Comparison of ENCODE assay signal across 23 cellular contexts in genomic region chr11:34926831-34927132, GRCh38. TPM values are rescaled to one million over a fixed set of nuclear protein-coding genes. Genes with fewer than 3 reads are reported as not detected.
A peak's percentile ranks its signal among the peaks of the same experiment; 100 is the strongest.
DNase-seq lines count a peak whose midpoint lies in the region; ATAC-seq, FAIRE-seq and TF ChIP-seq lines count a peak whose summit lies in the region.
"Had no signal": no experiment of that assay in that cellular context is flagged by ENCODE, and none has a peak within 500 bp of the region (broad histone marks: within the 10 kb centered on the region; RNA-seq: fewer than 3 reads in every experiment).

No MANE protein-coding gene starts in this region.

- no peak overlapping the region for H3K23ac ChIP-seq in mesenchymal stem cell (ENCODE audit: low read length in 2 of 2)

- H3K27me3 ChIP-seq in astrocyte (ENCODE audit: insufficient read depth, low read length) (no peaks in the 10 kb centered on the region), mesenchymal stem cell (ENCODE audit: control insufficient read depth in 1 of 2, insufficient read depth in 1 of 2, low read length in 2 of 2) (no peaks in the 10 kb centered on the region)
- H3K27me3 ChIP-seq: BLaER1, right atrium auricular region had no signal

- H4K8ac ChIP-seq in mesenchymal stem cell (ENCODE audit: low read length) = no peak overlapping the region

- H3K4me3 ChIP-seq in AG09309 (ENCODE audit: control insufficient read depth, low read depth, low read length) (no peak overlapping the region), astrocyte (ENCODE audit: insufficient read depth, low read depth, low read length) (no peak overlapping the region), mesenchymal stem cell (ENCODE audit: insufficient read depth in 1 of 2, low read depth in 1 of 2, low read length in 2 of 2) (no peak overlapping the region)
- H3K4me3 ChIP-seq: BLaER1, right atrium auricular region had no signal

- H4K20me1 ChIP-seq in astrocyte (ENCODE audit: insufficient read depth, low read length) = peaks cover 32% of the 10 kb centered on the region

- H3K36me3 Mint-ChIP-seq in astrocyte (ENCODE audit: low read depth, unreplicated experiment) = no peaks in the 10 kb centered on the region
- H3K36me3 Mint-ChIP-seq in stimulated activated effector memory CD8-positive, alpha-beta T cell treated with anti-CD3 and anti-CD28 coated beads, Interleukin-12 subunit alpha, Interleukin-12 subunit beta, amount 100 ng/mL, for 72 hours = peaks cover 4% of the 10 kb centered on the region
- H3K36me3 Mint-ChIP-seq: memory B cell had no signal

- no peak overlapping the region for H2BK120ac ChIP-seq in mesenchymal stem cell (ENCODE audit: low read depth, low read length)

- H3K4me2 ChIP-seq in astrocyte (ENCODE audit: low read length) (peak overlapping the region; percentile 34), mesenchymal stem cell (ENCODE audit: low read length, poor library complexity, severe bottlenecking) (no peak overlapping the region)
- H3K4me2 ChIP-seq: BLaER1, KMS-11 had no signal

- H3K79me2 ChIP-seq in astrocyte (ENCODE audit: insufficient read depth, low read length) = peaks cover 87% of the 10 kb centered on the region

- H3K4me1 Mint-ChIP-seq in astrocyte (ENCODE audit: low read depth, unreplicated experiment) = peaks cover 10% of the 10 kb centered on the region
- peaks cover 15% of the 10 kb centered on the region for H3K4me1 Mint-ChIP-seq in stimulated activated effector memory CD8-positive, alpha-beta T cell treated with anti-CD3 and anti-CD28 coated beads, Interleukin-12 subunit alpha, Interleukin-12 subunit beta, amount 100 ng/mL, for 72 hours

- no peak for TF ChIP-seq CTCF in AG09309 (IDR thresholded peaks at IDR 0.05; ENCODE audit: control insufficient read depth, insufficient read depth, low read depth, low read length, missing control alignments)
- TF ChIP-seq CTCF in astrocyte (IDR thresholded peaks at IDR 0.05; ENCODE audit: insufficient read depth, low read depth, low read length) = no peak

- H2AFZ ChIP-seq in astrocyte (ENCODE audit: low read depth, low read length) (no peak overlapping the region), mesenchymal stem cell (ENCODE audit: low read depth, low read length) (no peak overlapping the region)

- H3K9me3 ChIP-seq in astrocyte (ENCODE audit: insufficient read depth, low read depth, low read length) (no peaks in the 10 kb centered on the region), mesenchymal stem cell (ENCODE audit: control insufficient read depth, low read length) (no peaks in the 10 kb centered on the region)
- H3K9me3 ChIP-seq: BLaER1, Caco-2, right atrium auricular region had no signal

- peaks cover 2% of the 10 kb centered on the region for H3K36me3 ChIP-seq in astrocyte (ENCODE audit: insufficient read depth, low read length)
- H3K36me3 ChIP-seq in mesenchymal stem cell (ENCODE audit: control insufficient read depth in 1 of 2, insufficient read depth in 2 of 2, low read depth in 1 of 2, low read length in 2 of 2) = peaks cover 0 to 12% of the 10 kb centered on the region in 2 experiments
- H3K36me3 ChIP-seq: right atrium auricular region had no signal

- no peak overlapping the region for H2AK5ac ChIP-seq in mesenchymal stem cell (ENCODE audit: low read length, severe bottlenecking)

- H3K4me3 Mint-ChIP-seq in astrocyte (ENCODE audit: unreplicated experiment) = no peak overlapping the region
- H3K4me3 Mint-ChIP-seq in stimulated activated effector memory CD8-positive, alpha-beta T cell treated with anti-CD3 and anti-CD28 coated beads, Interleukin-12 subunit alpha, Interleukin-12 subunit beta, amount 100 ng/mL, for 72 hours = no peak overlapping the region
- H3K4me3 Mint-ChIP-seq: activated naive CD4-positive, alpha-beta T cell treated with anti-CD3 and anti-CD28 coated beads for 36 hours; activated T-cell treated with anti-CD3 and anti-CD28 coated beads, Interleukin-2, amount 50 U/mL, for 24 hours; memory B cell; T-cell had no signal

- peak; percentile 18 for DNase-seq in AG09309 (ENCODE audit: low read depth)
- peak; percentile 21 for DNase-seq in LHCN-M2 (ENCODE audit: low read depth)
- DNase-seq in astrocyte (ENCODE audit: low read depth) = peak; percentile 35
- peak; percentile 50 for DNase-seq in mesenchymal stem cell
- no peak for DNase-seq in urothelium cell line (ENCODE audit: low spot score)
- DNase-seq in stimulated activated effector memory CD8-positive, alpha-beta T cell treated with anti-CD3 and anti-CD28 coated beads, Interleukin-12 subunit alpha, Interleukin-12 subunit beta, amount 100 ng/mL, for 72 hours (ENCODE audit: low spot score in 2 of 2) = no peak
- no peak for DNase-seq in GM19240 (ENCODE audit: insufficient read length, low spot score)
- DNase-seq: activated CD8-positive, alpha-beta memory T cell treated with anti-CD3 and anti-CD28 coated beads for 24 hours; activated T-cell treated with anti-CD3 and anti-CD28 coated beads, Interleukin-2, amount 50 U/mL, for 24 hours; aorta; effector CD8-positive, alpha-beta T cell; NCI-H187 treated with DMSO at 0.1 percent for 48 hours; occipital lobe; Right ventricle myocardium superior had no signal

- no peak overlapping the region for H3K4ac ChIP-seq in mesenchymal stem cell (ENCODE audit: low read depth in 1 of 2, low read length in 2 of 2)

- H2BK12ac ChIP-seq in mesenchymal stem cell (ENCODE audit: low read length in 2 of 2) = no peak overlapping the region

- H3K4me1 ChIP-seq in astrocyte (ENCODE audit: insufficient read depth, low read length) (peaks cover 9% of the 10 kb centered on the region), mesenchymal stem cell (ENCODE audit: control insufficient read depth, insufficient read depth, low read depth, low read length) (peaks cover 2% of the 10 kb centered on the region)

- H4K91ac ChIP-seq in mesenchymal stem cell (ENCODE audit: low read length) = no peak overlapping the region

- H3K27ac Mint-ChIP-seq in astrocyte (ENCODE audit: unreplicated experiment) = no peak overlapping the region
- H3K27ac Mint-ChIP-seq in stimulated activated effector memory CD8-positive, alpha-beta T cell treated with anti-CD3 and anti-CD28 coated beads, Interleukin-12 subunit alpha, Interleukin-12 subunit beta, amount 100 ng/mL, for 72 hours = no peak overlapping the region
- H3K27ac Mint-ChIP-seq: activated naive CD4-positive, alpha-beta T cell treated with anti-CD3 and anti-CD28 coated beads for 36 hours; activated T-cell treated with anti-CD3 and anti-CD28 coated beads, Interleukin-2, amount 50 U/mL, for 24 hours; memory B cell; T-cell had no signal

- no peak overlapping the region for H2BK5ac ChIP-seq in mesenchymal stem cell (ENCODE audit: low read depth, low read length, poor library complexity, severe bottlenecking)

- H2BK15ac ChIP-seq in mesenchymal stem cell (ENCODE audit: low read depth, poor library complexity, severe bottlenecking) = no peak overlapping the region

- H3K79me1 ChIP-seq in mesenchymal stem cell (replicated peaks; ENCODE audit: low read length, poor library complexity, severe bottlenecking) = peaks cover 10% of the 10 kb centered on the region

- FAIRE-seq in astrocyte (lab: Jason Lieb, UNC) (no peak), urothelium cell line (lab: Jason Lieb, UNC) (no peak)
- FAIRE-seq: TTC549 had no signal

- no peak for ATAC-seq in stimulated activated effector memory CD8-positive, alpha-beta T cell treated with anti-CD3 and anti-CD28 coated beads, Interleukin-12 subunit alpha, Interleukin-12 subunit beta, amount 100 ng/mL, for 72 hours
- ATAC-seq in GM19455 (IDR thresholded peaks at IDR 0.05; ENCODE audit: unreplicated experiment) = no peak

- no peaks in the 10 kb centered on the region for H3K9me3 Mint-ChIP-seq in astrocyte (ENCODE audit: unreplicated experiment)
- no peaks in the 10 kb centered on the region for H3K9me3 Mint-ChIP-seq in stimulated activated effector memory CD8-positive, alpha-beta T cell treated with anti-CD3 and anti-CD28 coated beads, Interleukin-12 subunit alpha, Interleukin-12 subunit beta, amount 100 ng/mL, for 72 hours
- H3K9me3 Mint-ChIP-seq: activated naive CD4-positive, alpha-beta T cell treated with anti-CD3 and anti-CD28 coated beads for 36 hours; activated T-cell treated with anti-CD3 and anti-CD28 coated beads, Interleukin-2, amount 50 U/mL, for 24 hours; memory B cell; T-cell had no signal

- H3K27ac ChIP-seq in astrocyte (ENCODE audit: low read depth, low read length) (peak overlapping the region; percentile 10), mesenchymal stem cell (ENCODE audit: low read length, poor library complexity, severe bottlenecking) (no peak overlapping the region)
- H3K27ac ChIP-seq: BLaER1, KMS-11, right atrium auricular region had no signal

- H3K27me3 Mint-ChIP-seq in astrocyte (ENCODE audit: low read depth, unreplicated experiment) = no peaks in the 10 kb centered on the region
- H3K27me3 Mint-ChIP-seq: activated T-cell treated with anti-CD3 and anti-CD28 coated beads, Interleukin-2, amount 50 U/mL, for 24 hours; memory B cell; T-cell had no signal

- no peak overlapping the region for H3K18ac ChIP-seq in mesenchymal stem cell (ENCODE audit: low read depth in 1 of 2, low read length in 2 of 2)

- H3K14ac ChIP-seq in mesenchymal stem cell (ENCODE audit: low read length in 2 of 2) = no peak overlapping the region

- H3K9ac ChIP-seq in astrocyte (ENCODE audit: low read length) = peak overlapping the region; percentile 32
- peak overlapping the region; percentile 70 for H3K9ac ChIP-seq in mesenchymal stem cell (ENCODE audit: low read length)
- H3K9ac ChIP-seq: BLaER1, KMS-11 had no signal

RNA-seq across cellular contexts. Expression of gene PDHX, which starts 10.4 kb away (rescaled TPM):
- total RNA-seq in LHCN-M2 (2014; rRNA removed) = 35.8 and 39.9 TPM in 2 replicates
- polyA plus RNA-seq in LHCN-M2 (2012) = 13.7 TPM
- total RNA-seq in astrocyte = 41.9 and 44.0 TPM in 2 replicates
- 38.5 TPM for polyA plus RNA-seq in mesenchymal stem cell (2013, experiment 1 of 2)
- 39.2 TPM for polyA plus RNA-seq in mesenchymal stem cell (2013, experiment 2 of 2)

RNA-seq across cellular contexts. Expression of gene APIP, which starts 10.6 kb away (rescaled TPM):
- 27.0 and 28.1 TPM in 2 replicates for total RNA-seq in LHCN-M2 (2014; rRNA removed)
- polyA plus RNA-seq in LHCN-M2 (2012) = 13.4 TPM
- 13.9 and 14.1 TPM in 2 replicates for total RNA-seq in astrocyte
- 18.4 TPM for polyA plus RNA-seq in mesenchymal stem cell (2013, experiment 1 of 2)
- 19.8 TPM for polyA plus RNA-seq in mesenchymal stem cell (2013, experiment 2 of 2)

Comparison
In these comparisons a context has a peak if more than half of its experiments do, and no peak if none do; other contexts are left out.
1. DNase-seq: peak in AG09309 (single experiment), LHCN-M2 (single experiment), astrocyte (single experiment) and mesenchymal stem cell (single experiment); none in urothelium cell line (single experiment), stimulated activated effector memory CD8-positive, alpha-beta T cell treated with anti-CD3 and anti-CD28 coated beads, Interleukin-12 subunit alpha, Interleukin-12 subunit beta, amount 100 ng/mL, for 72 hours (0 of 2) and GM19240 (single experiment).